In genomic region chr3:88957751-88958452, GRCh38 we compare ENCODE assay signal across 18 cellular contexts.
DNase-seq lines count a peak whose midpoint lies in the region; ATAC-seq, FAIRE-seq and TF ChIP-seq lines count a peak whose summit lies in the region.
"Had no signal": no experiment of that assay in that cellular context is flagged by ENCODE, and none has a peak within 500 bp of the region (broad histone marks: within the 10 kb centered on the region; RNA-seq: fewer than 3 reads in every experiment).

No MANE protein-coding gene starts in this region.

- no peaks in the 10 kb centered on the region for H3K4me1 Mint-ChIP-seq in activated CD8-positive, alpha-beta memory T cell treated with anti-CD3 and anti-CD28 coated beads, Interleukin-2, amount 10 ng/mL, durations not matched to agents 7 days and 5 days
- H3K4me1 Mint-ChIP-seq: CD4-positive, CD25-positive, alpha-beta regulatory T cell had no signal

- H3K27ac ChIP-seq in suprapubic skin, result no peak overlapping the region
- H3K27ac ChIP-seq: HL-60, psoas muscle had no signal

- H3K4me1 ChIP-seq in suprapubic skin, result no peaks in the 10 kb centered on the region
- H3K4me1 ChIP-seq: psoas muscle had no signal

- 50% methylated on average over 1 of the region's 1 CpG for WGBS in suprapubic skin

- no peaks in the 10 kb centered on the region for H3K9me3 ChIP-seq in suprapubic skin
- H3K9me3 ChIP-seq: psoas muscle had no signal

- no peaks in the 10 kb centered on the region for H3K9me3 Mint-ChIP-seq in activated CD8-positive, alpha-beta memory T cell treated with anti-CD3 and anti-CD28 coated beads, Interleukin-2, amount 10 ng/mL, durations not matched to agents 7 days and 5 days (ENCODE audit: low read depth)
- H3K9me3 Mint-ChIP-seq: activated CD4-positive, alpha-beta memory T cell treated with anti-CD3 and anti-CD28 coated beads for 36 hours; activated naive CD4-positive, alpha-beta T cell treated with anti-CD3 and anti-CD28 coated beads for 36 hours; mesothelial cell of epicardium; stimulated activated naive CD8-positive, alpha-beta T cell treated with anti-CD3 and anti-CD28 coated beads, Interleukin-15, Interleukin-2, amounts not matched to agents 100 ng/mL and 50 ng/mL, for 24 hours had no signal

- no peaks in the 10 kb centered on the region for H3K36me3 Mint-ChIP-seq in activated CD8-positive, alpha-beta memory T cell treated with anti-CD3 and anti-CD28 coated beads, Interleukin-2, amount 10 ng/mL, durations not matched to agents 7 days and 5 days
- H3K36me3 Mint-ChIP-seq: activated CD4-positive, alpha-beta memory T cell treated with anti-CD3 and anti-CD28 coated beads for 36 hours; CD4-positive, CD25-positive, alpha-beta regulatory T cell; mesothelial cell of epicardium had no signal

- no peaks in the 10 kb centered on the region for H3K36me3 ChIP-seq in bronchial epithelial cell (ENCODE audit: control insufficient read depth, insufficient read depth, low read length)
- no peaks in the 10 kb centered on the region for H3K36me3 ChIP-seq in suprapubic skin

- no peak overlapping the region for H3K4me3 Mint-ChIP-seq in activated CD8-positive, alpha-beta memory T cell treated with anti-CD3 and anti-CD28 coated beads, Interleukin-2, amount 10 ng/mL, durations not matched to agents 7 days and 5 days
- H3K4me3 Mint-ChIP-seq: activated CD4-positive, alpha-beta memory T cell treated with anti-CD3 and anti-CD28 coated beads for 36 hours; activated naive CD4-positive, alpha-beta T cell treated with anti-CD3 and anti-CD28 coated beads for 36 hours; CD4-positive, CD25-positive, alpha-beta regulatory T cell; dendritic cell treated with granulocyte-macrophage colony-stimulating factor and Interleukin-4, amounts not matched to agents 40 ng/mL and 50 ng/mL, for 4 days; mesothelial cell of epicardium; stimulated activated naive CD8-positive, alpha-beta T cell treated with anti-CD3 and anti-CD28 coated beads, Interleukin-15, Interleukin-2, amounts not matched to agents 100 ng/mL and 50 ng/mL, for 24 hours had no signal

- TF ChIP-seq CTCF in AG09309 (IDR thresholded peaks at IDR 0.05; ENCODE audit: control insufficient read depth, insufficient read depth, low read depth, low read length, missing control alignments), result no peak
- TF ChIP-seq CTCF in bronchial epithelial cell (IDR thresholded peaks at IDR 0.05; ENCODE audit: insufficient read depth, low read length, severe bottlenecking), result no peak
- no peak for TF ChIP-seq CTCF in suprapubic skin (IDR thresholded peaks at IDR 0.05)

- no peak for TF ChIP-seq POLR2A in suprapubic skin (IDR thresholded peaks at IDR 0.05)

- H3K4me3 ChIP-seq in AG09309 (ENCODE audit: control insufficient read depth, low read depth, low read length) (no peak overlapping the region), bronchial epithelial cell (ENCODE audit: low read depth, low read length) (no peak overlapping the region), suprapubic skin (no peak overlapping the region)
- H3K4me3 ChIP-seq: psoas muscle had no signal

- no peak for FAIRE-seq in bronchial epithelial cell (lab: Jason Lieb, UNC)

- no peak for TF ChIP-seq EP300 in suprapubic skin (IDR thresholded peaks at IDR 0.05)

- no peak overlapping the region for H3K27ac Mint-ChIP-seq in activated CD8-positive, alpha-beta memory T cell treated with anti-CD3 and anti-CD28 coated beads, Interleukin-2, amount 10 ng/mL, durations not matched to agents 7 days and 5 days
- H3K27ac Mint-ChIP-seq: activated CD4-positive, alpha-beta memory T cell treated with anti-CD3 and anti-CD28 coated beads for 36 hours; activated naive CD4-positive, alpha-beta T cell treated with anti-CD3 and anti-CD28 coated beads for 36 hours; CD4-positive, CD25-positive, alpha-beta regulatory T cell; dendritic cell treated with granulocyte-macrophage colony-stimulating factor and Interleukin-4, amounts not matched to agents 40 ng/mL and 50 ng/mL, for 4 days; mesothelial cell of epicardium; stimulated activated naive CD8-positive, alpha-beta T cell treated with anti-CD3 and anti-CD28 coated beads, Interleukin-15, Interleukin-2, amounts not matched to agents 100 ng/mL and 50 ng/mL, for 24 hours had no signal

- CTCF ChIA-PET in activated CD8-positive, alpha-beta memory T cell treated with anti-CD3 and anti-CD28 coated beads, Interleukin-2, amount 10 ng/mL, durations not matched to agents 7 days and 5 days (lab: Charles Lee), result no interaction called here

- no peak for ATAC-seq in activated CD8-positive, alpha-beta memory T cell treated with anti-CD3 and anti-CD28 coated beads, Interleukin-2, amount 10 ng/mL, durations not matched to agents 7 days and 5 days
- ATAC-seq: psoas muscle had no signal

- no peaks in the 10 kb centered on the region for H3K27me3 ChIP-seq in bronchial epithelial cell (ENCODE audit: control insufficient read depth, insufficient read depth, low read length)
- no peaks in the 10 kb centered on the region for H3K27me3 ChIP-seq in suprapubic skin

- H3K27me3 Mint-ChIP-seq in activated CD8-positive, alpha-beta memory T cell treated with anti-CD3 and anti-CD28 coated beads, Interleukin-2, amount 10 ng/mL, durations not matched to agents 7 days and 5 days, result no peaks in the 10 kb centered on the region
- H3K27me3 Mint-ChIP-seq: activated CD4-positive, alpha-beta memory T cell treated with anti-CD3 and anti-CD28 coated beads for 36 hours; CD4-positive, CD25-positive, alpha-beta regulatory T cell; dendritic cell treated with granulocyte-macrophage colony-stimulating factor and Interleukin-4, amounts not matched to agents 40 ng/mL and 50 ng/mL, for 4 days; stimulated activated naive CD8-positive, alpha-beta T cell treated with anti-CD3 and anti-CD28 coated beads, Interleukin-15, Interleukin-2, amounts not matched to agents 100 ng/mL and 50 ng/mL, for 24 hours had no signal

- DNase-seq in AG09309 (ENCODE audit: low read depth) (peak; percentile 44), HPDE6-E6E7 (ENCODE audit: extremely low spot score) (peak; percentile 35), bronchial epithelial cell (ENCODE audit: low read depth) (peak; percentile 84), kidney tubule cell (ENCODE audit: low spot score) (peak; percentile 80), NCI-H2171 (lab: John Stamatoyannopoulos, UW) (no peak), suprapubic skin (ENCODE audit: low spot score in 2 of 2) (no peak), NCI-H345 treated with DMSO at 0.1 percent for 48 hours (lab: John Stamatoyannopoulos, UW; ENCODE audit: unreplicated experiment) (no peak)
- no peak for DNase-seq in activated CD8-positive, alpha-beta memory T cell treated with anti-CD3 and anti-CD28 coated beads, Interleukin-2, amount 10 ng/mL, durations not matched to agents 7 days and 5 days
- DNase-seq: activated CD4-positive, alpha-beta memory T cell treated with anti-CD3 and anti-CD28 coated beads for 36 hours; activated naive CD4-positive, alpha-beta T cell treated with anti-CD3 and anti-CD28 coated beads for 36 hours; CD4-positive, CD25-positive, alpha-beta regulatory T cell; hypothalamus; MV-4-11; psoas muscle had no signal

Comparison
In these comparisons a context has a peak if more than half of its experiments do, and no peak if none do; other contexts are left out.
1. DNase-seq: peak in AG09309 (single experiment), HPDE6-E6E7 (single experiment), bronchial epithelial cell (single experiment) and kidney tubule cell (single experiment); none in activated CD8-positive, alpha-beta memory T cell treated with anti-CD3 and anti-CD28 coated beads, Interleukin-2, amount 10 ng/mL, durations not matched to agents 7 days and 5 days (single experiment), NCI-H2171 (single experiment), suprapubic skin (0 of 2) and NCI-H345 treated with DMSO at 0.1 percent for 48 hours (single experiment).